Comparison of ENCODE assay signal across 13 cellular contexts in the genomic region with DNA sequence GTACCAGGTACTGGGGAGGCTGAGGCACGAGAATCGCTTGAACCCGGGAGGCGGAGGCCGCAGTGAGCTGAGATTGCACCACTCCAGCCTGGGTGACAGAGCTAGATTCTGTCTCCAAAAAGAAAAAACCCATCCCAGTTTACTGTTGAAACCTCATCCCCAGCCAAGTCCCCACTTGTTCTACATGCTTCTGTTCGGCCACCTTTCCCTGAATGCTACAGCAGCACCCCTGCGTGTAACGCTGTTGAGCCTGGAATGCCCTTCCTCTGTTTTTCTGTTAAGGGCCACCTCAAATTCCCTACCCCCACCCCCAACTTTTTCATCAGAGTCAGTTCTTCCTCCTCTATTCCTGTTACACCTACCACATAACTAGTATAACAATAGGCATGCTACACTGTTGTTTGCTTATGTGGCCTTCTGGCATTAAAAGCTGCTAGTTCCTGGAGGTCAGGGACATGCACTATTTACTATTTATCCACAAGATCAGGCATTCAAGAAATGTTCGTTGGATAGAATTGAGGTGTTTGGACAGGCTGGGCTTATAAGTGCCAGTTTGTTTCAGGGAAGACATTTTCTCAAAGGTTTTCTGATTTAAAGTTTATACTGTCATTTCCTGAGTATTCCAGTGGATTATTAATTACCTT. TPM values are rescaled to one million over a fixed set of nuclear protein-coding genes. Genes with fewer than 3 reads are reported as not detected.
A peak's percentile ranks its signal among the peaks of the same experiment; 100 is the strongest.
DNase-seq lines count a peak whose midpoint lies in the region; ATAC-seq, FAIRE-seq and TF ChIP-seq lines count a peak whose summit lies in the region.
"Had no signal": no experiment of that assay in that cellular context is flagged by ENCODE, and none has a peak within 500 bp of the region (broad histone marks: within the 10 kb centered on the region; RNA-seq: fewer than 3 reads in every experiment).

No MANE protein-coding gene starts in this region.

- no peak overlapping the region for H3K4me2 ChIP-seq in astrocyte (ENCODE audit: low read length)

- H3K27ac Mint-ChIP-seq in astrocyte (ENCODE audit: unreplicated experiment), result no peak overlapping the region
- H3K27ac Mint-ChIP-seq: activated CD4-positive, alpha-beta T cell treated with anti-CD3 and anti-CD28 coated beads for 36 hours had no signal

- no peaks in the 10 kb centered on the region for H3K9me3 ChIP-seq in astrocyte (ENCODE audit: insufficient read depth, low read depth, low read length)

- no peaks in the 10 kb centered on the region for H3K9me3 Mint-ChIP-seq in astrocyte (ENCODE audit: unreplicated experiment)
- H3K9me3 Mint-ChIP-seq: CD4-positive, alpha-beta memory T cell had no signal

- H3K27ac ChIP-seq in astrocyte (ENCODE audit: low read depth, low read length), result no peak overlapping the region

- peaks cover 6% of the 10 kb centered on the region for H3K36me3 Mint-ChIP-seq in astrocyte (ENCODE audit: low read depth, unreplicated experiment)

- H3K4me3 Mint-ChIP-seq in astrocyte (ENCODE audit: unreplicated experiment), result peak overlapping the region; percentile 6
- H3K4me3 Mint-ChIP-seq: activated CD4-positive, alpha-beta T cell treated with anti-CD3 and anti-CD28 coated beads for 36 hours; CD4-positive, alpha-beta memory T cell had no signal

- peaks cover 15% of the 10 kb centered on the region for H4K20me1 ChIP-seq in astrocyte (ENCODE audit: insufficient read depth, low read length)

- FAIRE-seq in H54 (lab: Jason Lieb, UNC) (peak; percentile 43), astrocyte (lab: Jason Lieb, UNC) (no peak), islet of Langerhans (lab: Jason Lieb, UNC) (peak; percentile 5)

- TF ChIP-seq CTCF in astrocyte (IDR thresholded peaks at IDR 0.05; ENCODE audit: insufficient read depth, low read depth, low read length), result no peak

- no peak for TF ChIP-seq POLR2A in H54 (IDR thresholded peaks at IDR 0.05; ENCODE audit: low read depth, low read length)

- peaks cover 12% of the 10 kb centered on the region for H3K4me1 Mint-ChIP-seq in astrocyte (ENCODE audit: low read depth, unreplicated experiment)
- H3K4me1 Mint-ChIP-seq: activated CD4-positive, alpha-beta T cell treated with anti-CD3 and anti-CD28 coated beads for 36 hours had no signal

- ATAC-seq in GM21381 (IDR thresholded peaks at IDR 0.05; ENCODE audit: unreplicated experiment) (no peak), HG02588 (IDR thresholded peaks at IDR 0.05; ENCODE audit: unreplicated experiment) (no peak), GM21619 (IDR thresholded peaks at IDR 0.05; ENCODE audit: unreplicated experiment) (no peak), GM21526 (IDR thresholded peaks at IDR 0.05; ENCODE audit: low FRiP score, unreplicated experiment) (no peak)
- ATAC-seq: activated CD4-positive, alpha-beta T cell treated with anti-CD3 and anti-CD28 coated beads for 36 hours had no signal

- H3K4me1 ChIP-seq in astrocyte (ENCODE audit: insufficient read depth, low read length), result no peaks in the 10 kb centered on the region

- H3K4me3 ChIP-seq in astrocyte (ENCODE audit: insufficient read depth, low read depth, low read length), result no peak overlapping the region

- H3K36me3 ChIP-seq in astrocyte (ENCODE audit: insufficient read depth, low read length), result peaks cover 18% of the 10 kb centered on the region

- H3K79me2 ChIP-seq in astrocyte (ENCODE audit: insufficient read depth, low read length), result peaks cover 15% of the 10 kb centered on the region

- no peaks in the 10 kb centered on the region for H3K27me3 ChIP-seq in astrocyte (ENCODE audit: insufficient read depth, low read length)

- no peaks in the 10 kb centered on the region for H3K27me3 Mint-ChIP-seq in astrocyte (ENCODE audit: low read depth, unreplicated experiment)
- H3K27me3 Mint-ChIP-seq: activated CD4-positive, alpha-beta T cell treated with anti-CD3 and anti-CD28 coated beads for 36 hours; CD4-positive, alpha-beta memory T cell had no signal

- DNase-seq in H54 (ENCODE audit: insufficient read length, low spot score), result no peak
- DNase-seq in astrocyte (ENCODE audit: low read depth), result no peak
- peak; percentile 98 for DNase-seq in renal cortical epithelial cell (ENCODE audit: low read depth)
- DNase-seq: activated CD4-positive, alpha-beta T cell treated with anti-CD3 and anti-CD28 coated beads for 36 hours; activated T-cell treated with anti-CD3 and anti-CD28 coated beads, Interleukin-2, amount 50 U/mL, for 1 hour; amniotic stem cell; CD4-positive, alpha-beta memory T cell; Kasumi-1 had no signal

- no peak overlapping the region for H3K9ac ChIP-seq in astrocyte (ENCODE audit: low read length)

- H2AFZ ChIP-seq in astrocyte (ENCODE audit: low read depth, low read length), result no peak overlapping the region

RNA-seq across cellular contexts. Expression of gene C5orf47, which starts 47.1 kb away (rescaled TPM):
- not detected in 2 replicates for total RNA-seq in astrocyte
- total RNA-seq in renal cortical epithelial cell, result not detected in 2 replicates
- total RNA-seq: activated CD4-positive, alpha-beta T cell treated with anti-CD3 and anti-CD28 coated beads for 36 hours; CD4-positive, alpha-beta memory T cell had no signal

RNA-seq across cellular contexts. Expression of gene CPEB4, which starts 53.7 kb away (rescaled TPM):
- total RNA-seq in astrocyte (37.2 and 40.6 TPM in 2 replicates), renal cortical epithelial cell (33.0 and 66.6 TPM in 2 replicates)
